Comparison of ENCODE assay signal across 1 cellular context in the genomic region with DNA sequence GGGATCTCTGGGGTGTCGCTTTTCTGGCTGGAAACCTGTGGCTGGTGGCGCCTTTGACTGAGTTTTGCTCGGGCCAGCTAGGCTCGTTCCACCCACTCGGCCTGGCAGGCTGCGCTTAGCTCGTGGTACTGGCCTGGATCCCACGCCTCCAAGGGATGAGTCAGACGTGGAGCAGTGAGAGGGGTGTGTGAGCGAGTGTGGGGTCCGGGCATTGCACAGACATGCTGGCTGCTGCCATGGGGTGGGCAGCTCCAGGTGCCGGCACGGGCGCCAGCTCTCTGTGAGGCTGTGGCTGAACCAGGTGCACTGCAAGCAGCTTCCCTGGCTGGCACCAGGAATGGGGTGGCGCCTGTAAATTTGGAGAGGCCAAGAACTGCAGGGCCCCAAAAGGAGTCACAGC.
TF ChIP-seq lines count a peak whose summit lies in the region.

No MANE protein-coding gene starts in this region.

TF ChIP-seq in HepG2, 621 proteins besides CTCF, POLR2A, EP300 and RAD21 (continued from another document):
- TF ChIP-seq, protein P1, sequence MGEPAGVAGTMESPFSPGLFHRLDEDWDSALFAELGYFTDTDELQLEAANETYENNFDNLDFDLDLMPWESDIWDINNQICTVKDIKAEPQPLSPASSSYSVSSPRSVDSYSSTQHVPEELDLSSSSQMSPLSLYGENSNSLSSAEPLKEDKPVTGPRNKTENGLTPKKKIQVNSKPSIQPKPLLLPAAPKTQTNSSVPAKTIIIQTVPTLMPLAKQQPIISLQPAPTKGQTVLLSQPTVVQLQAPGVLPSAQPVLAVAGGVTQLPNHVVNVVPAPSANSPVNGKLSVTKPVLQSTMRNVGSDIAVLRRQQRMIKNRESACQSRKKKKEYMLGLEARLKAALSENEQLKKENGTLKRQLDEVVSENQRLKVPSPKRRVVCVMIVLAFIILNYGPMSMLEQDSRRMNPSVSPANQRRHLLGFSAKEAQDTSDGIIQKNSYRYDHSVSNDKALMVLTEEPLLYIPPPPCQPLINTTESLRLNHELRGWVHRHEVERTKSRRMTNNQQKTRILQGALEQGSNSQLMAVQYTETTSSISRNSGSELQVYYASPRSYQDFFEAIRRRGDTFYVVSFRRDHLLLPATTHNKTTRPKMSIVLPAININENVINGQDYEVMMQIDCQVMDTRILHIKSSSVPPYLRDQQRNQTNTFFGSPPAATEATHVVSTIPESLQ (CRISPR knock-in tag; conservative IDR thresholded peaks at IDR 0.05) = no peak
